ENCODE assay signal across 8 cellular contexts in the genomic region with DNA sequence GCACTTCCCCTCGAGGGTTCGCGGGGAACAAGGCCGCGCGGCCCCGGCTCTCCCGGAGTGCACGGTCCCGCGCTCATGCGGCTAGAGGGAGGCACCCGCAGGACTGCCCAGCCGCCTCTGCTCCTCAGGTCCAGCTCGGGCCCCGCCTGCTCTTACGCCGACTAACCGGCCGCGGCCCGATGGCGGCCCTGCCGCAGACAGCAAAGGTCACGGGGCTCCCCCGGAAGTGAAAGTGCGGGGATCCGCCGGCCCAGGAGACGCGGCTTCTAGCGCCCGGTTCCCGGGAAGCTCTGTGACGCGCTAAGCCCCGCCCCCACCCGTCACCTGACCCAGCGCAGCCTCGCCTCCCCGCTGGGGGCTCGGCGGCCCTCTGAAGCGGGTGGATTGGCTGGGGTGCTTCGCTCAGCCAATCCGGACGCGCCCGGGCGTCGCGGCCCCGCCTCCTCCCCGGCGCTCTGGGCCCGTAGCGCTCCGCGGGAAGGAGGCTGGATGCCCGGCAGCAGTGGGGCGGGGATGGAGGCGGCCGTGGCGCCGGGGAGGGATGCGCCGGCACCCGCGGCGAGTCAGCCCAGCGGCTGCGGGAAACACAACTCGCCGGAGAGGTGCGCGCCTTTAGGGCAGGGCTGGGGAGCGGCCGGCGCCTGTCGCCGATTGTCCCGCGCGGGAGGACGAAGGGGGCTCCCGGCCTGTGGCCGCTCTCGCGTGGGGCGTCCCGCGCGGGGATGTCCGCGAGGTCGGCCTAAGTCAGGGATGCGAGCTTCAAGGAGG. TPM values are rescaled to one million over a fixed set of nuclear protein-coding genes. Genes with fewer than 3 reads are reported as not detected.
DNase-seq lines count a peak whose midpoint lies in the region; ATAC-seq and TF ChIP-seq lines count a peak whose summit lies in the region.

TSS of gene SCLY (plus strand) at position 460 of the 768 bp plus-strand sequence. CDS start at position 514, 54 bp downstream.

- peak in 1 of 2 donors; percentile 26 for TF ChIP-seq CTCF in left lung (IDR thresholded peaks at IDR 0.05)

- peak within 1 kb of the TSS; percentile 92 for H3K4me3 ChIP-seq in BLaER1
- H3K4me3 ChIP-seq in left lung, result peak within 1 kb of the TSS; percentile 85 to 96

- H3K27me3 ChIP-seq in BLaER1 (no peaks in the 10 kb centered on the region), left lung (peaks cover 0 to 12% of the 10 kb centered on the region in 2 donors)

- peaks cover 35% of the 10 kb centered on the region for H3K36me3 Mint-ChIP-seq in dendritic cell treated with granulocyte-macrophage colony-stimulating factor and Interleukin-4, amounts not matched to agents 40 ng/mL and 50 ng/mL, for 4 days (ENCODE audit: low read depth)

- peaks cover 19% of the 10 kb centered on the region for H3K9me3 Mint-ChIP-seq in dendritic cell treated with granulocyte-macrophage colony-stimulating factor and Interleukin-4, amounts not matched to agents 40 ng/mL and 50 ng/mL, for 4 days

- peak within 1 kb of the TSS; percentile 95 for H3K4me2 ChIP-seq in BLaER1

- DNase-seq in NCI-H748 (lab: John Stamatoyannopoulos, UW; ENCODE audit: unreplicated experiment) (peak; percentile 98), left lung (peak; percentile 98 to 100)
- DNase-seq in activated CD4-positive, alpha-beta T cell treated with anti-CD3 and anti-CD28 coated beads, Interleukin-2, amount 50 U/mL, for 1 hour, result peak; percentile 96
- peak; percentile 92 to 96 for DNase-seq in stimulated activated CD4-positive, alpha-beta T cell treated with anti-CD3 and anti-CD28 coated beads, Interleukin-2, amount 100 ng/mL, for 48 hours

- peak within 1 kb of the TSS; percentile 91 for H3K9ac ChIP-seq in BLaER1

- H3K36me3 ChIP-seq in BLaER1, result peaks cover 25% of the 10 kb centered on the region
- H3K36me3 ChIP-seq in left lung, result peaks cover 0 to 5% of the 10 kb centered on the region in 2 donors

- peak within 1 kb of the TSS; percentile 91 for H3K4me3 Mint-ChIP-seq in dendritic cell treated with granulocyte-macrophage colony-stimulating factor and Interleukin-4, amounts not matched to agents 40 ng/mL and 50 ng/mL, for 4 days

- ATAC-seq in GM19328 (IDR thresholded peaks at IDR 0.05; ENCODE audit: unreplicated experiment), result peak; percentile 99
- ATAC-seq in HG03520 (IDR thresholded peaks at IDR 0.05; ENCODE audit: unreplicated experiment), result peak; percentile 95
- peak; percentile 99 for ATAC-seq in left lung

- intact Hi-C loops in dendritic cell treated with granulocyte-macrophage colony-stimulating factor and Interleukin-4, amounts not matched to agents 40 ng/mL and 50 ng/mL, for 4 days (cut with micrococcal nuclease), result loop anchor here (2.0 kb wide), 1 partner anchor 92 kb away; no protein-coding TSS in a partner anchor
- intact Hi-C loops in left lung (cut with DNase I), result no loop called here

- H3K27ac ChIP-seq in BLaER1 (peak within 1 kb of the TSS; percentile 93), left lung (peak within 1 kb of the TSS; percentile 80 to 94)

- peaks cover 32% of the 10 kb centered on the region for H3K4me1 ChIP-seq in BLaER1
- H3K4me1 ChIP-seq in left lung, result peaks cover 0 to 21% of the 10 kb centered on the region in 2 donors

- H3K27me3 Mint-ChIP-seq in dendritic cell treated with granulocyte-macrophage colony-stimulating factor and Interleukin-4, amounts not matched to agents 40 ng/mL and 50 ng/mL, for 4 days, result peaks cover 22% of the 10 kb centered on the region

- no peaks in the 10 kb centered on the region for H4K20me1 ChIP-seq in BLaER1

- H3K9me3 ChIP-seq in BLaER1 (no peaks in the 10 kb centered on the region), left lung (no peaks in the 10 kb centered on the region)

- H3K27ac Mint-ChIP-seq in dendritic cell treated with granulocyte-macrophage colony-stimulating factor and Interleukin-4, amounts not matched to agents 40 ng/mL and 50 ng/mL, for 4 days, result peak within 1 kb of the TSS; percentile 90

- peaks cover 29% of the 10 kb centered on the region for H3K4me1 Mint-ChIP-seq in dendritic cell treated with granulocyte-macrophage colony-stimulating factor and Interleukin-4, amounts not matched to agents 40 ng/mL and 50 ng/mL, for 4 days (ENCODE audit: low read depth)

RNA-seq across cellular contexts. Expression of gene SCLY, which starts in this region (rescaled TPM):
- 10 to 100 TPM; 10.9 to 20.9 TPM for total RNA-seq in left lung

Comparison
In these comparisons a context has a peak if more than half of its experiments do, and no peak if none do; other contexts are left out.
1. Peak in every context shown above with its lines: DNase-seq, ATAC-seq, H3K4me3 ChIP-seq and H3K27ac ChIP-seq.